19 cellular contexts compared by ENCODE assay signal in the genomic region with DNA sequence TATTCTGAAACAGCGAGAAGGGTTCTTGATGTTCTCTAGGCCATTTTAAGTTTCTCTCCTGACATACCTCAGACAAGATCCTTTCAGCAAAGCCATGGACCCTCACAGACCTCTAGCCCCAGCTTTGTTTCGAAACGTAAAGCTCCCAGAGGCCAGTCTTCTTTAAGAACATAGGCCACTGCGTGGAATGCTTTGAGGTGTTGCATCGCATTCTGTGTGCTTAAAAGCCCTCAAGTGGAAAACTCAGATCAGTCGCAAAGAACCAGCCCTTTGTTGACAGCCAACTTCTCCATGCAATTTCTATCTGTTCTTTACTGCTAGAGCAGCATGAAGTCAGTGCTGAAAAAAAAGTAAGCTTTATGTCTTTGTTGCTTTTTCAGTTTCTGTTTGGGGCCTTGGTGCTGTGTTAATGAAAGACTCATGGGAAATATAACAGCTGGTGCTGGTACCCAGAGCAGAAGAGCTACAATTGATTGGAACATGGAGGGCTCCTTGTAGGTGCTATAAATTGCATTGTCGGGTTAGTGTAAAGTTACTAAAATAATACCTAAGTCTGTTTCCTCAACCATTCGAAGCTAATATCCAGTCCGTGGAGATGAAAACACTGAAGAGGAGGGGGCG.
DNase-seq lines count a peak whose midpoint lies in the region; ATAC-seq, FAIRE-seq and TF ChIP-seq lines count a peak whose summit lies in the region.
"Had no signal": no experiment of that assay in that cellular context is flagged by ENCODE, and none has a peak within 500 bp of the region (broad histone marks: within the 10 kb centered on the region; RNA-seq: fewer than 3 reads in every experiment).

No MANE protein-coding gene starts in this region.

- in situ Hi-C loops in K562 (cut with MboI): no loop called here

- no peak overlapping the region for H3K9ac ChIP-seq in K562 (ENCODE audit: insufficient read depth in 1 of 2, low read depth in 2 of 2, low read length in 2 of 2)

- H3K36me3 ChIP-seq in K562 (ENCODE audit: control insufficient read depth, insufficient read depth, low read length): no peaks in the 10 kb centered on the region
- H3K36me3 ChIP-seq: cardiac muscle cell, pancreas had no signal

- H3K9me3 Mint-ChIP-seq in activated T-cell treated with anti-CD3 and anti-CD28 coated beads, Interleukin-2, amount 50 U/mL, for 24 hours: peaks cover 4% of the 10 kb centered on the region
- H3K9me3 Mint-ChIP-seq: stimulated activated memory B cell treated with anti-CD40 and anti-IgM and Interleukin-4, amounts not matched to agents 10 μg/mL and 1 μg/mL and 100 μg/mL, for 72 hours had no signal

- CTCF ChIA-PET in K562 (lab: Yijun Ruan, JAX; ENCODE audit: low intra/inter-chr PET ratio): no interaction called here

- H4K20me1 ChIP-seq in K562 (replicated peaks; ENCODE audit: control insufficient read depth, insufficient read depth, low read length): no peaks in the 10 kb centered on the region

- peaks cover 57% of the 10 kb centered on the region for H3K4me1 Mint-ChIP-seq in activated T-cell treated with anti-CD3 and anti-CD28 coated beads, Interleukin-2, amount 50 U/mL, for 24 hours (ENCODE audit: low read depth)
- H3K4me1 Mint-ChIP-seq: stimulated activated memory B cell treated with anti-CD40 and anti-IgM and Interleukin-4, amounts not matched to agents 10 μg/mL and 1 μg/mL and 100 μg/mL, for 72 hours had no signal

- H2AFZ ChIP-seq in K562 (ENCODE audit: low read depth, low read length): 0 out of 2 replicates have a peak overlapping the region, but pooled peaks have one; percentile 25

- FAIRE-seq in K562 (lab: Jason Lieb, UNC): peak; percentile 62
- FAIRE-seq: GM12891, pancreas, small intestine had no signal

- POLR2A ChIA-PET in K562 (lab: Yijun Ruan, JAX): interaction anchor here (1.1 to 1.2 kb wide), 2 partner anchors 10 to 12 kb away, joined by 3 to 4 read pairs; no protein-coding TSS in a partner anchor

- no peak for TF ChIP-seq POLR2A in K562 (conservative IDR thresholded peaks at IDR 0.05)

- ATAC-seq in HG03558 (IDR thresholded peaks at IDR 0.05; ENCODE audit: extremely low read depth, unreplicated experiment) (peak; percentile 40), K562 (no peak), HG03097 (IDR thresholded peaks at IDR 0.05; ENCODE audit: low FRiP score, unreplicated experiment) (no peak)
- ATAC-seq: mucosa of descending colon; stimulated activated memory B cell treated with anti-CD40 and anti-IgM and Interleukin-4, amounts not matched to agents 10 μg/mL and 1 μg/mL and 100 μg/mL, for 72 hours had no signal

- H3K36me3 Mint-ChIP-seq in activated T-cell treated with anti-CD3 and anti-CD28 coated beads, Interleukin-2, amount 50 U/mL, for 24 hours (ENCODE audit: low read depth): no peaks in the 10 kb centered on the region
- H3K36me3 Mint-ChIP-seq: stimulated activated memory B cell treated with anti-CD40 and anti-IgM and Interleukin-4, amounts not matched to agents 10 μg/mL and 1 μg/mL and 100 μg/mL, for 72 hours had no signal

- H3K9me3 ChIP-seq in K562 (replicated peaks; ENCODE audit: control insufficient read depth, insufficient read depth, low read depth, low read length): no peaks in the 10 kb centered on the region
- H3K9me3 ChIP-seq: mucosa of descending colon, pancreas had no signal

- BruUV-seq in K562 (replicated peaks; lab: Mats Ljungman, UMichigan): no TSS peak

- no peak overlapping the region for H3K4me3 ChIP-seq in K562
- H3K4me3 ChIP-seq: cardiac muscle cell, mucosa of descending colon, pancreas had no signal

- no peak overlapping the region for H3K4me2 ChIP-seq in K562 (ENCODE audit: insufficient read depth, low read length)

- 72% methylated on average over 9 of the region's 10 CpGs for WGBS in K562 (ENCODE audit: insufficient coverage, low coverage, missing lambda C conversion rate)

- DNase-seq in activated T-cell treated with anti-CD3 and anti-CD28 coated beads, Interleukin-2, amount 50 U/mL, for 24 hours: no peak
- DNase-seq in activated T-cell treated with anti-CD3 and anti-CD28 coated beads, Interleukin-2, amount 50 U/mL, for 48 hours: no peak
- no peak for DNase-seq in K562 (ENCODE audit: extremely low read depth in 1 of 4, low spot score in 3 of 4)
- peak; percentile 10 for DNase-seq in renal cortical epithelial cell (ENCODE audit: low read depth)
- DNase-seq in AG08396 (ENCODE audit: low spot score): no peak
- no peak for DNase-seq in AML-193 (lab: John Stamatoyannopoulos, UW)
- DNase-seq: ACHN; activated effector memory CD4-positive, alpha-beta T cell treated with Interleukin-2 at 50 U/mL for 16 hours; mucosa of descending colon; NCI-H1694; NCI-H510A; pancreas; SHP77 treated with DMSO at 0.1 percent for 48 hours; small intestine had no signal

- peak overlapping the region; percentile 92 for H3K27ac Mint-ChIP-seq in activated T-cell treated with anti-CD3 and anti-CD28 coated beads, Interleukin-2, amount 50 U/mL, for 24 hours
- H3K27ac Mint-ChIP-seq: stimulated activated memory B cell treated with anti-CD40 and anti-IgM and Interleukin-4, amounts not matched to agents 10 μg/mL and 1 μg/mL and 100 μg/mL, for 72 hours had no signal

- intact Hi-C loops in K562 (cut with micrococcal nuclease): no loop called here

- no peaks in the 10 kb centered on the region for H3K27me3 Mint-ChIP-seq in activated T-cell treated with anti-CD3 and anti-CD28 coated beads, Interleukin-2, amount 50 U/mL, for 24 hours
- H3K27me3 Mint-ChIP-seq: stimulated activated memory B cell treated with anti-CD40 and anti-IgM and Interleukin-4, amounts not matched to agents 10 μg/mL and 1 μg/mL and 100 μg/mL, for 72 hours had no signal

- TF ChIP-seq EP300 in K562 (IDR thresholded peaks at IDR 0.05; ENCODE audit: low read length): no peak

- H3K4me1 ChIP-seq in K562 (replicated peaks in 1 of 2; ENCODE audit: control insufficient read depth in 2 of 2, insufficient read depth in 2 of 2, low read length in 2 of 2): peaks cover 0 to 2% of the 10 kb centered on the region in 2 experiments; a peak in 2 of 5 replicates
- H3K4me1 ChIP-seq: pancreas had no signal

- TF ChIP-seq RAD21 in K562 (CRISPR knock-in tag; conservative IDR thresholded peaks at IDR 0.05 in 1 of 2, IDR thresholded peaks at IDR 0.05 in 1 of 2): no peak

- H3K79me2 ChIP-seq in K562 (ENCODE audit: control insufficient read depth, insufficient read depth, low read length): no peaks in the 10 kb centered on the region

- peak overlapping the region; percentile 30 for H3K4me3 Mint-ChIP-seq in activated T-cell treated with anti-CD3 and anti-CD28 coated beads, Interleukin-2, amount 50 U/mL, for 24 hours
- H3K4me3 Mint-ChIP-seq: stimulated activated memory B cell treated with anti-CD40 and anti-IgM and Interleukin-4, amounts not matched to agents 10 μg/mL and 1 μg/mL and 100 μg/mL, for 72 hours had no signal

- no peak for TF ChIP-seq CTCF in K562 (IDR thresholded peaks at IDR 0.05 in 2 of 3, conservative IDR thresholded peaks at IDR 0.05 in 1 of 3; ENCODE audit: insufficient read depth in 2 of 3, low read depth in 1 of 3, low read length in 3 of 3)

- no peak overlapping the region for H3K27ac ChIP-seq in K562 (ENCODE audit: extremely low read depth, low read depth, low read length)
- H3K27ac ChIP-seq: cardiac muscle cell, pancreas had no signal

- H3K9me1 ChIP-seq in K562 (ENCODE audit: control insufficient read depth, insufficient read depth, low read length): no peaks in the 10 kb centered on the region

- no peaks in the 10 kb centered on the region for H3K27me3 ChIP-seq in K562 (ENCODE audit: control insufficient read depth in 2 of 2, insufficient read depth in 2 of 2, low read length in 2 of 2)
- H3K27me3 ChIP-seq: cardiac muscle cell, pancreas had no signal

TF ChIP-seq in K562, 482 proteins besides CTCF, POLR2A, EP300 and RAD21:
- no peak for TF ChIP-seq ZNF121 (CRISPR knock-in tag; conservative IDR thresholded peaks at IDR 0.05)
- TF ChIP-seq CHD1 (IDR thresholded peaks at IDR 0.05; ENCODE audit: low read length): no peak
- TF ChIP-seq ZNF3 (CRISPR knock-in tag; IDR thresholded peaks at IDR 0.05): no peak
- TF ChIP-seq ZNF778 (CRISPR knock-in tag; IDR thresholded peaks at IDR 0.05): no peak
- no peak for TF ChIP-seq LCOR (CRISPR knock-in tag; IDR thresholded peaks at IDR 0.05)
- TF ChIP-seq HMG20B (CRISPR knock-in tag; IDR thresholded peaks at IDR 0.05): no peak
- TF ChIP-seq AFF1 (IDR thresholded peaks at IDR 0.05; ENCODE audit: low read depth in 1 of 2, partially characterized antibody in 2 of 2): no peak
- no peak for TF ChIP-seq YBX1 (IDR thresholded peaks at IDR 0.05)
